In the genomic region with DNA sequence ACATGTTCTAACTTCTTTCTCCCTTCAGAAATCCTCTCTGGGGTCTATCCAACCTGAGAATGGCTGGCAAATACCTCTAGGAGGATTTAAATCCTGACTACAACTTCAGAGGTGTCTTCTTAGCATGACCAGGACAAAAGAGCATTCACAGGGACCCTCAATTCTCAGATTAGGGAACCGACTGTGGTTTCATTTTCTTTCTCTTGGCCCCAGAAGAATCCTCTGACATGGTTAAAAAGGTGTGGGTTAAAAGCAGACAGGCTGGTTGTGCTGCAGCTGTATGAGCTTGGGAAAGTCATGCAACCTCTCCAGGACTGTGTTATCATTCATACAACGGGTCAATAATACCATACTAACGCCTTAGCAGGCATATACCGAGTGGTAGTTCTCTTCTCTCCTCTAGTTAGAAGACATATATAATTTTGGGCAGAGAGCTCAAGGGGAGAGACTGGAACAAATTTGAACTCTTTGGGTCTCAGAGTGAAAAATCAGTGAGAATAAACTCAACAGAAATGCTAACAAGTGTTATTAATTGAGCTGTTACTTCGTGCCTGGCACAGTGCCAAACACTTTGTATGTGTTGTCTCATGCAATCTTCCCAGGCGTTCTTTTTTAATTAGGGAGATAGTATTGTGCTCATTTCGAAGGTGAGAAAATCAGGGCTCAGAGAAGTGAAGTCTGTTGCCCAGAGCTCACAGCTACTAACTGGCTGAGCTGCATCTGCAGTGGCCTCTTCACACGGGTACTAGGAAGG, we compare ENCODE assay signal across 12 cellular contexts. TPM values are rescaled to one million over a fixed set of nuclear protein-coding genes. Genes with fewer than 3 reads are reported as not detected.
DNase-seq lines count a peak whose midpoint lies in the region; ATAC-seq and TF ChIP-seq lines count a peak whose summit lies in the region.
"Had no signal": no experiment of that assay in that cellular context is flagged by ENCODE, and none has a peak within 500 bp of the region (broad histone marks: within the 10 kb centered on the region; RNA-seq: fewer than 3 reads in every experiment).

No MANE protein-coding gene starts in this region.

- peak overlapping the region in 1 of 2 experiments; percentile 41 for H3K4me3 ChIP-seq in mesenchymal stem cell (ENCODE audit: insufficient read depth in 1 of 2, low read depth in 1 of 2, low read length in 2 of 2)
- H3K4me3 ChIP-seq in H7 (ENCODE audit: insufficient read depth, low read depth, low read length): no peak overlapping the region
- H3K4me3 ChIP-seq: adrenal gland, lower lobe of right lung had no signal

- H2BK12ac ChIP-seq in mesenchymal stem cell (ENCODE audit: low read length in 2 of 2): no peak overlapping the region

- H3K4me1 ChIP-seq in mesenchymal stem cell (ENCODE audit: control insufficient read depth, insufficient read depth, low read depth, low read length): peaks cover 8% of the 10 kb centered on the region
- H3K4me1 ChIP-seq: adrenal gland, lower lobe of right lung had no signal

- H3K9me3 ChIP-seq in mesenchymal stem cell (ENCODE audit: control insufficient read depth, low read length): no peaks in the 10 kb centered on the region
- H3K9me3 ChIP-seq: adrenal gland, lower lobe of right lung had no signal

- POLR2A ChIA-PET in GM10248 (lab: Yijun Ruan, JAX) (no interaction called here), activated B cell treated with CpG ODN at 0.5 μM for 24 hours (lab: Charles Lee) (no interaction called here)

- H3K27ac Mint-ChIP-seq in activated B cell treated with CpG ODN at 0.5 μM for 24 hours: peak overlapping the region; percentile 71

- peak overlapping the region in 1 of 2 experiments; percentile 48 for H3K4ac ChIP-seq in mesenchymal stem cell (ENCODE audit: low read depth in 1 of 2, low read length in 2 of 2)

- no peak overlapping the region for H2AK5ac ChIP-seq in mesenchymal stem cell (ENCODE audit: low read length, severe bottlenecking)

- H3K18ac ChIP-seq in mesenchymal stem cell (ENCODE audit: low read depth in 1 of 2, low read length in 2 of 2): peak overlapping the region; percentile 40 to 84

- peak overlapping the region; percentile 66 for H4K91ac ChIP-seq in mesenchymal stem cell (ENCODE audit: low read length)

- no peak for TF ChIP-seq CTCF in GM10248 (IDR thresholded peaks at IDR 0.05; ENCODE audit: control extremely low read depth, extremely low read depth, low read depth, missing control alignments)
- TF ChIP-seq CTCF in activated B cell treated with CpG ODN at 0.5 μM for 24 hours (IDR thresholded peaks at IDR 0.05): no peak

- no peaks in the 10 kb centered on the region for H3K27me3 ChIP-seq in mesenchymal stem cell (ENCODE audit: control insufficient read depth in 1 of 2, insufficient read depth in 1 of 2, low read length in 2 of 2)
- H3K27me3 ChIP-seq in H7 (ENCODE audit: control insufficient read depth, insufficient read depth, low read length): no peaks in the 10 kb centered on the region
- H3K27me3 ChIP-seq: adrenal gland had no signal

- no peaks in the 10 kb centered on the region for H3K27me3 Mint-ChIP-seq in activated B cell treated with CpG ODN at 0.5 μM for 24 hours

- peaks cover 22% of the 10 kb centered on the region for H3K79me1 ChIP-seq in mesenchymal stem cell (replicated peaks; ENCODE audit: low read length, poor library complexity, severe bottlenecking)

- no peak overlapping the region for H3K4me3 Mint-ChIP-seq in activated B cell treated with CpG ODN at 0.5 μM for 24 hours

- DNase-seq in GM10248 (ENCODE audit: extremely low spot score) (peak; percentile 38), activated B cell treated with CpG ODN at 0.5 μM for 24 hours (no peak), mesenchymal stem cell (no peak), NCI-H1417 (lab: John Stamatoyannopoulos, UW) (no peak), H7 (no peak)
- DNase-seq: activated CD4-positive, CD25-positive, alpha-beta regulatory T cell; stimulated activated CD4-positive, alpha-beta T cell treated with anti-CD3 and anti-CD28 coated beads, Interleukin-15, amount 100 ng/mL, for 24 hours had no signal

- no peak overlapping the region for H2BK15ac ChIP-seq in mesenchymal stem cell (ENCODE audit: low read depth, poor library complexity, severe bottlenecking)

- H3K36me3 ChIP-seq in mesenchymal stem cell (ENCODE audit: control insufficient read depth in 1 of 2, insufficient read depth in 2 of 2, low read depth in 1 of 2, low read length in 2 of 2) (peaks cover 0 to 9% of the 10 kb centered on the region in 2 experiments), H7 (replicated peaks; ENCODE audit: control insufficient read depth, insufficient read depth, low read length) (no peaks in the 10 kb centered on the region)
- H3K36me3 ChIP-seq: adrenal gland, lower lobe of right lung had no signal

- no peak overlapping the region for H3K23ac ChIP-seq in mesenchymal stem cell (ENCODE audit: low read length in 2 of 2)

- intact Hi-C loops in activated B cell treated with CpG ODN at 0.5 μM for 24 hours (cut with micrococcal nuclease): no loop called here

- CTCF ChIA-PET in GM10248 (lab: Yijun Ruan, JAX) (interaction anchor here (1.0 to 1.4 kb wide), 2 partner anchors 11 to 13 kb away, joined by 3 to 4 read pairs; no protein-coding TSS in a partner anchor), activated B cell treated with CpG ODN at 0.5 μM for 24 hours (lab: Charles Lee) (no interaction called here)

- peaks cover 57% of the 10 kb centered on the region for H3K36me3 Mint-ChIP-seq in activated B cell treated with CpG ODN at 0.5 μM for 24 hours (ENCODE audit: low read depth)

- no peak overlapping the region for H4K8ac ChIP-seq in mesenchymal stem cell (ENCODE audit: low read length)

- no peak overlapping the region for H3K4me2 ChIP-seq in mesenchymal stem cell (ENCODE audit: low read length, poor library complexity, severe bottlenecking)

- H3K14ac ChIP-seq in mesenchymal stem cell (ENCODE audit: low read length in 2 of 2): no peak overlapping the region

- no peaks in the 10 kb centered on the region for H3K9me3 Mint-ChIP-seq in activated B cell treated with CpG ODN at 0.5 μM for 24 hours

- peak overlapping the region; percentile 82 for H3K9ac ChIP-seq in mesenchymal stem cell (ENCODE audit: low read length)

- ATAC-seq in GM21529 (IDR thresholded peaks at IDR 0.05; ENCODE audit: unreplicated experiment) (peak; percentile 50), activated B cell treated with CpG ODN at 0.5 μM for 24 hours (ENCODE audit: low read depth) (no peak), GM21447 (IDR thresholded peaks at IDR 0.05; ENCODE audit: unreplicated experiment) (no peak), GM21360 (IDR thresholded peaks at IDR 0.05; ENCODE audit: unreplicated experiment) (no peak)

- no peak overlapping the region for H2BK120ac ChIP-seq in mesenchymal stem cell (ENCODE audit: low read depth, low read length)

- peaks cover 9% of the 10 kb centered on the region for H3K4me1 Mint-ChIP-seq in activated B cell treated with CpG ODN at 0.5 μM for 24 hours

- H3K27ac ChIP-seq in mesenchymal stem cell (ENCODE audit: low read length, poor library complexity, severe bottlenecking): peak overlapping the region; percentile 3
- H3K27ac ChIP-seq: lower lobe of right lung had no signal

- 78% methylated on average over 5 of the region's 8 CpGs for WGBS in mesenchymal stem cell

- H2AFZ ChIP-seq in mesenchymal stem cell (ENCODE audit: low read depth, low read length): no peak overlapping the region

- H2BK5ac ChIP-seq in mesenchymal stem cell (ENCODE audit: low read depth, low read length, poor library complexity, severe bottlenecking): no peak overlapping the region

RNA-seq across cellular contexts. Expression of a gene that starts 35.2 kb away (rescaled TPM):
- not detected in 2 replicates for total RNA-seq in activated B cell treated with CpG ODN at 0.5 μM for 24 hours
- polyA plus RNA-seq in mesenchymal stem cell (2013, experiment 1 of 2): 10.6 TPM
- polyA plus RNA-seq in mesenchymal stem cell (2013, experiment 2 of 2): 10.6 TPM
- not detected in 2 replicates for total RNA-seq in H7 (2014; rRNA removed; shearing (Covaris generic))
- total RNA-seq: lower lobe of right lung had no signal
